ENCODE assay signal across 1 cellular context in the genomic region with DNA sequence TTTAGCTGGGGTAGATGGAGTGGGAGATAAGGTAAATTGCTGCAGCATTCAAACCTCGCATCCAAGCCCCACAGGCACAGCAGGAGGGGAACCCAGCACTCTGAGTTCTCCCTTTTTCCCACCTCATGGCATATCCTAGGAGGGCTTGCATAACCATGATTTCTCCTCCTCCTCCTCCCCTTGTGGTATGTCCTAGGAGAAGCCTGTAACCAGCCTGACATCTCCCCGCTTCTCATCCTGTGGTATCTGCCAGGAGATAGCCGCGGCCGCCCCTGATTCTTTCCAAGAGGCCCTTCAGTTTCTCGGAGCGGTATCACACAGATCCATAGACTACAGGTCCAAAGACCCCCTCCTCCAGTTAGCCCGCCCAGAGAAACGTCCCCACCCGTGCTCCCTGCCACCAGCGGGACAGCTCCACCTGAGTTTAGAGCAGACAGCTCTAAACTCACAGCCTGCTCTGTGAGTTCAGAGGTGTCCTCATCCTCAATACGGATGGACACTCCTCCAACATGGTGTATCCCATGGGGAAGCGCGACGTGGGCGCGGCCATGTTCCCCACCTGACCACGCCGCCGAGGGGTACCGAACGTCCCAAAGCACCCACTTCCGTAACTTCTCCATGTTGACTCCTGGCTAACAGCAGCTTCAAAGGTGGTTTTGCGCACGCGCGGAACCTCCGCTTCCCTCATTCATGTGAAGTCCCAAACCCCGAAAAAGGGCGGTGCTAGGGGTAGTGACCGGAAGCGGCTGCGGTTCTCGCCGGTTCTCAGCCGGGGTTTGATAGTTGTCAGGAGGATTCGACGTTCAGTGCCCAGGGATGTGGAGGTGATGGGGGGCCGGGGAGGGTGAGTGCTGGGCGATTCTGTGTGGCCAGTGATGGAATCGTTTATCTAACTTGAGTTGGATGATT.
TF ChIP-seq lines count a peak whose summit lies in the region.

A gene (plus strand): TSS at position 739 of the 909 bp plus-strand sequence. CDS start 9,366 bp downstream, outside the sequence.

TF ChIP-seq in K562, 482 proteins besides CTCF, POLR2A, EP300 and RAD21 (continued from another document and continues in another):
- TF ChIP-seq, protein P1, sequence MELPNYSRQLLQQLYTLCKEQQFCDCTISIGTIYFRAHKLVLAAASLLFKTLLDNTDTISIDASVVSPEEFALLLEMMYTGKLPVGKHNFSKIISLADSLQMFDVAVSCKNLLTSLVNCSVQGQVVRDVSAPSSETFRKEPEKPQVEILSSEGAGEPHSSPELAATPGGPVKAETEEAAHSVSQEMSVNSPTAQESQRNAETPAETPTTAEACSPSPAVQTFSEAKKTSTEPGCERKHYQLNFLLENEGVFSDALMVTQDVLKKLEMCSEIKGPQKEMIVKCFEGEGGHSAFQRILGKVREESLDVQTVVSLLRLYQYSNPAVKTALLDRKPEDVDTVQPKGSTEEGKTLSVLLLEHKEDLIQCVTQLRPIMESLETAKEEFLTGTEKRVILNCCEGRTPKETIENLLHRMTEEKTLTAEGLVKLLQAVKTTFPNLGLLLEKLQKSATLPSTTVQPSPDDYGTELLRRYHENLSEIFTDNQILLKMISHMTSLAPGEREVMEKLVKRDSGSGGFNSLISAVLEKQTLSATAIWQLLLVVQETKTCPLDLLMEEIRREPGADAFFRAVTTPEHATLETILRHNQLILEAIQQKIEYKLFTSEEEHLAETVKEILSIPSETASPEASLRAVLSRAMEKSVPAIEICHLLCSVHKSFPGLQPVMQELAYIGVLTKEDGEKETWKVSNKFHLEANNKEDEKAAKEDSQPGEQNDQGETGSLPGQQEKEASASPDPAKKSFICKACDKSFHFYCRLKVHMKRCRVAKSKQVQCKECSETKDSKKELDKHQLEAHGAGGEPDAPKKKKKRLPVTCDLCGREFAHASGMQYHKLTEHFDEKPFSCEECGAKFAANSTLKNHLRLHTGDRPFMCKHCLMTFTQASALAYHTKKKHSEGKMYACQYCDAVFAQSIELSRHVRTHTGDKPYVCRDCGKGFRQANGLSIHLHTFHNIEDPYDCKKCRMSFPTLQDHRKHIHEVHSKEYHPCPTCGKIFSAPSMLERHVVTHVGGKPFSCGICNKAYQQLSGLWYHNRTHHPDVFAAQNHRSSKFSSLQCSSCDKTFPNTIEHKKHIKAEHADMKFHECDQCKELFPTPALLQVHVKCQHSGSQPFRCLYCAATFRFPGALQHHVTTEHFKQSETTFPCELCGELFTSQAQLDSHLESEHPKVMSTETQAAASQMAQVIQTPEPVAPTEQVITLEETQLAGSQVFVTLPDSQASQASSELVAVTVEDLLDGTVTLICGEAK (IDR thresholded peaks at IDR 0.05): peak; percentile 73
- TF ChIP-seq, protein P1 (CRISPR knock-in tag; IDR thresholded peaks at IDR 0.05): no peak
- no peak for TF ChIP-seq WHSC1 (IDR thresholded peaks at IDR 0.05; ENCODE audit: low read length)
- no peak for TF ChIP-seq IRF2 (CRISPR knock-in tag; IDR thresholded peaks at IDR 0.05)
- TF ChIP-seq SMARCB1 (IDR thresholded peaks at IDR 0.05; ENCODE audit: insufficient read length, low read depth): no peak
- no peak for TF ChIP-seq FOXA1 (IDR thresholded peaks at IDR 0.05; ENCODE audit: borderline replicate concordance)
- peak; percentile 45 for TF ChIP-seq PHF20 (IDR thresholded peaks at IDR 0.05; ENCODE audit: partially characterized antibody)
- no peak for TF ChIP-seq RBM14 (IDR thresholded peaks at IDR 0.05; ENCODE audit: borderline replicate concordance, insufficient read depth, low read depth, low read length)
- no peak for TF ChIP-seq POLR3A (IDR thresholded peaks at IDR 0.05; ENCODE audit: borderline replicate concordance, extremely low read depth, insufficient read depth, insufficient read length)
- TF ChIP-seq TEAD1 (CRISPR knock-in tag; IDR thresholded peaks at IDR 0.05): no peak
- TF ChIP-seq NCOA2 (IDR thresholded peaks at IDR 0.05; ENCODE audit: partially characterized antibody in 2 of 2): peak in 1 of 2 experiments; percentile 83
- TF ChIP-seq LEF1 (IDR thresholded peaks at IDR 0.05): no peak
- peak; percentile 31; the same call in 1 of the 2 replicates for TF ChIP-seq ZFX (CRISPR knock-in tag; IDR thresholded peaks at IDR 0.05)
- TF ChIP-seq, protein P2, sequence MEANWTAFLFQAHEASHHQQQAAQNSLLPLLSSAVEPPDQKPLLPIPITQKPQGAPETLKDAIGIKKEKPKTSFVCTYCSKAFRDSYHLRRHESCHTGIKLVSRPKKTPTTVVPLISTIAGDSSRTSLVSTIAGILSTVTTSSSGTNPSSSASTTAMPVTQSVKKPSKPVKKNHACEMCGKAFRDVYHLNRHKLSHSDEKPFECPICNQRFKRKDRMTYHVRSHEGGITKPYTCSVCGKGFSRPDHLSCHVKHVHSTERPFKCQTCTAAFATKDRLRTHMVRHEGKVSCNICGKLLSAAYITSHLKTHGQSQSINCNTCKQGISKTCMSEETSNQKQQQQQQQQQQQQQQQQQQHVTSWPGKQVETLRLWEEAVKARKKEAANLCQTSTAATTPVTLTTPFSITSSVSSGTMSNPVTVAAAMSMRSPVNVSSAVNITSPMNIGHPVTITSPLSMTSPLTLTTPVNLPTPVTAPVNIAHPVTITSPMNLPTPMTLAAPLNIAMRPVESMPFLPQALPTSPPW (CRISPR knock-in tag; IDR thresholded peaks at IDR 0.05): peak; percentile 62
- no peak for TF ChIP-seq ZNF76 (CRISPR knock-in tag; IDR thresholded peaks at IDR 0.05; ENCODE audit: borderline replicate concordance)
- TF ChIP-seq, protein P3, sequence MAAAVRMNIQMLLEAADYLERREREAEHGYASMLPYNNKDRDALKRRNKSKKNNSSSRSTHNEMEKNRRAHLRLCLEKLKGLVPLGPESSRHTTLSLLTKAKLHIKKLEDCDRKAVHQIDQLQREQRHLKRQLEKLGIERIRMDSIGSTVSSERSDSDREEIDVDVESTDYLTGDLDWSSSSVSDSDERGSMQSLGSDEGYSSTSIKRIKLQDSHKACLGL (CRISPR knock-in tag; IDR thresholded peaks at IDR 0.05; ENCODE audit: borderline replicate concordance, poor library complexity, severe bottlenecking): no peak
- TF ChIP-seq TCF7L2 (IDR thresholded peaks at IDR 0.05; ENCODE audit: low read depth, low read length): peak; percentile 85
- TF ChIP-seq, protein P4, sequence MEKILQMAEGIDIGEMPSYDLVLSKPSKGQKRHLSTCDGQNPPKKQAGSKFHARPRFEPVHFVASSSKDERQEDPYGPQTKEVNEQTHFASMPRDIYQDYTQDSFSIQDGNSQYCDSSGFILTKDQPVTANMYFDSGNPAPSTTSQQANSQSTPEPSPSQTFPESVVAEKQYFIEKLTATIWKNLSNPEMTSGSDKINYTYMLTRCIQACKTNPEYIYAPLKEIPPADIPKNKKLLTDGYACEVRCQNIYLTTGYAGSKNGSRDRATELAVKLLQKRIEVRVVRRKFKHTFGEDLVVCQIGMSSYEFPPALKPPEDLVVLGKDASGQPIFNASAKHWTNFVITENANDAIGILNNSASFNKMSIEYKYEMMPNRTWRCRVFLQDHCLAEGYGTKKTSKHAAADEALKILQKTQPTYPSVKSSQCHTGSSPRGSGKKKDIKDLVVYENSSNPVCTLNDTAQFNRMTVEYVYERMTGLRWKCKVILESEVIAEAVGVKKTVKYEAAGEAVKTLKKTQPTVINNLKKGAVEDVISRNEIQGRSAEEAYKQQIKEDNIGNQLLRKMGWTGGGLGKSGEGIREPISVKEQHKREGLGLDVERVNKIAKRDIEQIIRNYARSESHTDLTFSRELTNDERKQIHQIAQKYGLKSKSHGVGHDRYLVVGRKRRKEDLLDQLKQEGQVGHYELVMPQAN (IDR thresholded peaks at IDR 0.05; ENCODE audit: borderline replicate concordance): peak; percentile 33; the same call in 1 of the 2 replicates
- peak; percentile 85 for TF ChIP-seq ETV1 (tag; conservative IDR thresholded peaks at IDR 0.05; ENCODE audit: low read depth)
- TF ChIP-seq, protein P5, sequence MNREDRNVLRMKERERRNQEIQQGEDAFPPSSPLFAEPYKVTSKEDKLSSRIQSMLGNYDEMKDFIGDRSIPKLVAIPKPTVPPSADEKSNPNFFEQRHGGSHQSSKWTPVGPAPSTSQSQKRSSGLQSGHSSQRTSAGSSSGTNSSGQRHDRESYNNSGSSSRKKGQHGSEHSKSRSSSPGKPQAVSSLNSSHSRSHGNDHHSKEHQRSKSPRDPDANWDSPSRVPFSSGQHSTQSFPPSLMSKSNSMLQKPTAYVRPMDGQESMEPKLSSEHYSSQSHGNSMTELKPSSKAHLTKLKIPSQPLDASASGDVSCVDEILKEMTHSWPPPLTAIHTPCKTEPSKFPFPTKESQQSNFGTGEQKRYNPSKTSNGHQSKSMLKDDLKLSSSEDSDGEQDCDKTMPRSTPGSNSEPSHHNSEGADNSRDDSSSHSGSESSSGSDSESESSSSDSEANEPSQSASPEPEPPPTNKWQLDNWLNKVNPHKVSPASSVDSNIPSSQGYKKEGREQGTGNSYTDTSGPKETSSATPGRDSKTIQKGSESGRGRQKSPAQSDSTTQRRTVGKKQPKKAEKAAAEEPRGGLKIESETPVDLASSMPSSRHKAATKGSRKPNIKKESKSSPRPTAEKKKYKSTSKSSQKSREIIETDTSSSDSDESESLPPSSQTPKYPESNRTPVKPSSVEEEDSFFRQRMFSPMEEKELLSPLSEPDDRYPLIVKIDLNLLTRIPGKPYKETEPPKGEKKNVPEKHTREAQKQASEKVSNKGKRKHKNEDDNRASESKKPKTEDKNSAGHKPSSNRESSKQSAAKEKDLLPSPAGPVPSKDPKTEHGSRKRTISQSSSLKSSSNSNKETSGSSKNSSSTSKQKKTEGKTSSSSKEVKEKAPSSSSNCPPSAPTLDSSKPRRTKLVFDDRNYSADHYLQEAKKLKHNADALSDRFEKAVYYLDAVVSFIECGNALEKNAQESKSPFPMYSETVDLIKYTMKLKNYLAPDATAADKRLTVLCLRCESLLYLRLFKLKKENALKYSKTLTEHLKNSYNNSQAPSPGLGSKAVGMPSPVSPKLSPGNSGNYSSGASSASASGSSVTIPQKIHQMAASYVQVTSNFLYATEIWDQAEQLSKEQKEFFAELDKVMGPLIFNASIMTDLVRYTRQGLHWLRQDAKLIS (CRISPR knock-in tag; IDR thresholded peaks at IDR 0.05): 0 out of 2 replicates have a peak, but pooled peaks have one; percentile 47
- TF ChIP-seq NR4A1 (CRISPR knock-in tag; IDR thresholded peaks at IDR 0.05): no peak
- TF ChIP-seq NR4A1 (tag; IDR thresholded peaks at IDR 0.05): no peak
- no peak for TF ChIP-seq ZNF695 (CRISPR knock-in tag; IDR thresholded peaks at IDR 0.05)
- TF ChIP-seq, protein P6, sequence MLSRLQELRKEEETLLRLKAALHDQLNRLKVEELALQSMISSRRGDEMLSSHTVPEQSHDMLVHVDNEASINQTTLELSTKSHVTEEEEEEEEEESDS (CRISPR knock-in tag; IDR thresholded peaks at IDR 0.05): no peak
- TF ChIP-seq HMG20B (CRISPR knock-in tag; IDR thresholded peaks at IDR 0.05): no peak
- peak; percentile 50; the same call in 1 of the 2 replicates for TF ChIP-seq CREM (IDR thresholded peaks at IDR 0.05; ENCODE audit: low read depth)
- 0 out of 4 replicates have a peak, but pooled peaks of 1 of the 2 experiments have one; percentile 44 for TF ChIP-seq RCOR1 (IDR thresholded peaks at IDR 0.05; ENCODE audit: borderline replicate concordance in 1 of 2, low read depth in 2 of 2, low read length in 2 of 2)
- TF ChIP-seq DACH1 (IDR thresholded peaks at IDR 0.05; ENCODE audit: partially characterized antibody): no peak
- TF ChIP-seq GTF2F1 (IDR thresholded peaks at IDR 0.05; ENCODE audit: low read depth, low read length): no peak
- TF ChIP-seq PHF21A (IDR thresholded peaks at IDR 0.05; ENCODE audit: borderline replicate concordance, low read depth): no peak
- TF ChIP-seq KDM5B (IDR thresholded peaks at IDR 0.05; ENCODE audit: insufficient replicate concordance, low read depth, low read length): peak; percentile 56
- peak; percentile 78 for TF ChIP-seq EP400 (IDR thresholded peaks at IDR 0.05)
- TF ChIP-seq ZNF23 (CRISPR knock-in tag; IDR thresholded peaks at IDR 0.05): no peak
- TF ChIP-seq, protein P7, sequence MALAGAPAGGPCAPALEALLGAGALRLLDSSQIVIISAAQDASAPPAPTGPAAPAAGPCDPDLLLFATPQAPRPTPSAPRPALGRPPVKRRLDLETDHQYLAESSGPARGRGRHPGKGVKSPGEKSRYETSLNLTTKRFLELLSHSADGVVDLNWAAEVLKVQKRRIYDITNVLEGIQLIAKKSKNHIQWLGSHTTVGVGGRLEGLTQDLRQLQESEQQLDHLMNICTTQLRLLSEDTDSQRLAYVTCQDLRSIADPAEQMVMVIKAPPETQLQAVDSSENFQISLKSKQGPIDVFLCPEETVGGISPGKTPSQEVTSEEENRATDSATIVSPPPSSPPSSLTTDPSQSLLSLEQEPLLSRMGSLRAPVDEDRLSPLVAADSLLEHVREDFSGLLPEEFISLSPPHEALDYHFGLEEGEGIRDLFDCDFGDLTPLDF (CRISPR knock-in tag; IDR thresholded peaks at IDR 0.05): 0 out of 2 replicates have a peak, but pooled peaks have one; percentile 26
- TF ChIP-seq BRD9 (IDR thresholded peaks at IDR 0.05; ENCODE audit: low read depth, partially characterized antibody): no peak
- TF ChIP-seq, protein P8, sequence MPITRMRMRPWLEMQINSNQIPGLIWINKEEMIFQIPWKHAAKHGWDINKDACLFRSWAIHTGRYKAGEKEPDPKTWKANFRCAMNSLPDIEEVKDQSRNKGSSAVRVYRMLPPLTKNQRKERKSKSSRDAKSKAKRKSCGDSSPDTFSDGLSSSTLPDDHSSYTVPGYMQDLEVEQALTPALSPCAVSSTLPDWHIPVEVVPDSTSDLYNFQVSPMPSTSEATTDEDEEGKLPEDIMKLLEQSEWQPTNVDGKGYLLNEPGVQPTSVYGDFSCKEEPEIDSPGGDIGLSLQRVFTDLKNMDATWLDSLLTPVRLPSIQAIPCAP (CRISPR knock-in tag; IDR thresholded peaks at IDR 0.05; ENCODE audit: borderline replicate concordance): no peak
- peak; percentile 94 for TF ChIP-seq ELF1 (tag; IDR thresholded peaks at IDR 0.05)
- TF ChIP-seq RBFOX2 (IDR thresholded peaks at IDR 0.05; ENCODE audit: low read depth, low read length): peak; percentile 79
- peak; percentile 71 for TF ChIP-seq LCOR (CRISPR knock-in tag; IDR thresholded peaks at IDR 0.05)
